In the genomic region with DNA sequence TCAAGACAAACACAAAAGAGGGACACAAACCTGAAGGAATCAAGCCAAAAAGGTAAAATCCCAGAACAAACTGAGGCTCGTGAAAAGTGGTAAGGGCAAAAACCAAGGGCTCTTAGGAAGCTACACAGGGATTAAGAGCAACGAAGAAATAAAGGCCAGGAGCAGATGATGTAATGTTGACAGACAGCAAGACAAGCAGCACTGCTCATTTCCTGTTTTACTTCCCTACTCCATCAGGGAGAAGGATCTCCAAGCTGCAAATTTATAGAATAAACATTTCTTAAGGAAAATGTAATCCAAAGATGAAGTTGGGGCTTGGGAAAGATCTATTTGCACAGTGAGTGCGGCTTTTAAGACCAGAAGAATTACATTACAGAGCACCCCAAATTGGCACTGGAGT, we compare ENCODE assay signal across 11 cellular contexts.
A peak's percentile ranks its signal among the peaks of the same experiment; 100 is the strongest.
DNase-seq lines count a peak whose midpoint lies in the region; ATAC-seq and TF ChIP-seq lines count a peak whose summit lies in the region.
"Had no signal": no experiment of that assay in that cellular context is flagged by ENCODE, and none has a peak within 500 bp of the region (broad histone marks: within the 10 kb centered on the region; RNA-seq: fewer than 3 reads in every experiment).

No MANE protein-coding gene starts in this region.

- peaks cover 38% of the 10 kb centered on the region for H3K4me1 ChIP-seq in left ventricle myocardium inferior
- H3K4me1 ChIP-seq in right atrium auricular region = peaks cover 0 to 26% of the 10 kb centered on the region in 2 donors

- H3K4me3 Mint-ChIP-seq in WTC11 = no peak overlapping the region
- H3K4me3 Mint-ChIP-seq: CD14-positive monocyte had no signal

- peaks cover 23% of the 10 kb centered on the region for H3K9me3 Mint-ChIP-seq in WTC11

- POLR2A ChIA-PET in WTC11 (lab: Charles Lee) = no interaction called here

- no peak overlapping the region for H3K4me3 ChIP-seq in left ventricle myocardium inferior
- H3K4me3 ChIP-seq in right atrium auricular region = no peak overlapping the region

- DNase-seq in left ventricle myocardium inferior (no peak), Right ventricle myocardium superior (no peak), WTC11 (ENCODE audit: low spot score) (no peak), right atrium auricular region (ENCODE audit: low spot score) (no peak)

- no peaks in the 10 kb centered on the region for H3K36me3 ChIP-seq in left ventricle myocardium inferior
- H3K36me3 ChIP-seq in right atrium auricular region = no peaks in the 10 kb centered on the region

- H3K4me1 Mint-ChIP-seq in WTC11 = peaks cover 16% of the 10 kb centered on the region

- H3K9me3 ChIP-seq in left ventricle myocardium inferior (replicated peaks) (peaks cover 19% of the 10 kb centered on the region), right atrium auricular region (no peaks in the 10 kb centered on the region)

- no peaks in the 10 kb centered on the region for H3K36me3 Mint-ChIP-seq in WTC11
- H3K36me3 Mint-ChIP-seq: CD14-positive monocyte had no signal

- H3K27ac ChIP-seq in left ventricle myocardium inferior (replicated peaks) (peak overlapping the region; percentile 56), right atrium auricular region (peak overlapping the region; percentile 20 to 83)

- H3K27ac Mint-ChIP-seq in WTC11 = no peak overlapping the region
- H3K27ac Mint-ChIP-seq: CD14-positive monocyte, progenitor cell of endocrine pancreas had no signal

- H3K27me3 ChIP-seq in left ventricle myocardium inferior (ENCODE audit: low read depth) (no peaks in the 10 kb centered on the region), right atrium auricular region (no peaks in the 10 kb centered on the region)

- CTCF ChIA-PET in WTC11 (lab: Charles Lee) = no interaction called here

- H3K27me3 Mint-ChIP-seq in WTC11 (ENCODE audit: low read depth) = no peaks in the 10 kb centered on the region

- intact Hi-C loops in left ventricle myocardium inferior (cut with micrococcal nuclease) = no loop called here
- intact Hi-C loops in Right ventricle myocardium superior (cut with DNase I) = no loop called here

- no peak for TF ChIP-seq CTCF in left ventricle myocardium inferior (IDR thresholded peaks at IDR 0.05; ENCODE audit: borderline replicate concordance)
- TF ChIP-seq CTCF in WTC11 (IDR thresholded peaks at IDR 0.05) = no peak
- no peak for TF ChIP-seq CTCF in right atrium auricular region (IDR thresholded peaks at IDR 0.05)

- ATAC-seq in Right ventricle myocardium superior (ENCODE audit: poor library complexity) = no peak
- ATAC-seq in WTC11 = no peak
- ATAC-seq in GM18502 (IDR thresholded peaks at IDR 0.05; ENCODE audit: poor library complexity, unreplicated experiment) = no peak
- no peak for ATAC-seq in HG03095 (IDR thresholded peaks at IDR 0.05; ENCODE audit: unreplicated experiment)
- no peak for ATAC-seq in HG02798 (IDR thresholded peaks at IDR 0.05; ENCODE audit: poor library complexity, unreplicated experiment)
- no peak for ATAC-seq in HG02970 (IDR thresholded peaks at IDR 0.05; ENCODE audit: low FRiP score, unreplicated experiment)
- ATAC-seq: activated CD4-positive, CD25-positive, alpha-beta regulatory T cell treated with anti-CD3 and anti-CD28 coated beads, Interleukin-2, amount 50 U/mL, for 24 hours had no signal

TF ChIP-seq in WTC11, 78 proteins besides CTCF, POLR2A, EP300 and RAD21:
- peak; percentile 39; the same call in 1 of the 2 replicates for TF ChIP-seq GABPB1 (CRISPR knock-in tag; IDR thresholded peaks at IDR 0.05)
- TF ChIP-seq, protein P1, sequence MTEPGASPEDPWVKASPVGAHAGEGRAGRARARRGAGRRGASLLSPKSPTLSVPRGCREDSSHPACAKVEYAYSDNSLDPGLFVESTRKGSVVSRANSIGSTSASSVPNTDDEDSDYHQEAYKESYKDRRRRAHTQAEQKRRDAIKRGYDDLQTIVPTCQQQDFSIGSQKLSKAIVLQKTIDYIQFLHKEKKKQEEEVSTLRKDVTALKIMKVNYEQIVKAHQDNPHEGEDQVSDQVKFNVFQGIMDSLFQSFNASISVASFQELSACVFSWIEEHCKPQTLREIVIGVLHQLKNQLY (CRISPR knock-in tag; IDR thresholded peaks at IDR 0.05) = no peak
